ENCODE assay signal across 9 cellular contexts in the genomic region with DNA sequence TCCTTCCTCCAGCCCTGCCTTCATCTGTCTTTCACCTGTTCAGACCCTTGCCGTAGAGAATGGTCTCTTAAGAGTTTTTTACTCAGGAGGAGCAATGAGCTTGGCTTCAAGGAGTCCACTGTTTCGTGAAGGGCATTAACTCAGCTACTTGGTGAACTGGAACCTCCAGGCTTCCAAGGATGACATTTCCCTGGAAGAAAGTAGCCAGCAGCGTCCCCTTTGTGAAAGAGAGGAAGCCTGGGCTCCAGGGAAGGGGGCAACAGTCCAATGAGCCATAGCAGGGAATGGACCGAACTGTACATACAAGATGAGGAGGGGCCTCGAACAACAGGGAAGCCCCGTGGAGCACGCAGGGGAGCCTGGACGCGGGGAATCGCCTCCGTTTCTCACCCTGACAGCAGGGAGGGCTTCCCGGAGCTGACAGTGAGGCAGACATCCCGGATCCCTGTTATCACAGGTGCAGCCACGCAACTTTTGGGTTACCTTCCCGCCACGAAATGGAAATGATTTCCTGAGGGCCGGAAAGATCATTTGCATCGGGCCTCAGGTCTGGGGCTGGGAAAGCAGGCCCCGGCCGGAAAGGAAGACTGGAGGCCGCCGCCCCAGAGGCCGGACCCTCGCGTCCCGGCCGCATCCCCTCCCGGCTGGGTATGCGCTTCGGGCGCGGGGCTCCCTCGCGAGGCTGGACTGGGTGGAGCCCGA. TPM values are rescaled to one million over a fixed set of nuclear protein-coding genes. Genes with fewer than 3 reads are reported as not detected.
DNase-seq lines count a peak whose midpoint lies in the region; ATAC-seq and TF ChIP-seq lines count a peak whose summit lies in the region.
"Had no signal": no experiment of that assay in that cellular context is flagged by ENCODE, and none has a peak within 500 bp of the region (broad histone marks: within the 10 kb centered on the region; RNA-seq: fewer than 3 reads in every experiment).

No MANE protein-coding gene starts in this region.

- intact Hi-C loops in psoas muscle (cut with DNase I), result loop anchor here (10.0 kb wide), 1 partner anchor 59 kb away; no protein-coding TSS in a partner anchor

- TF ChIP-seq CTCF in GM10248 (IDR thresholded peaks at IDR 0.05; ENCODE audit: control extremely low read depth, extremely low read depth, low read depth, missing control alignments) (peak; percentile 7), RWPE2 (IDR thresholded peaks at IDR 0.05; ENCODE audit: poor library complexity, severe bottlenecking) (no peak), foreskin keratinocyte (conservative IDR thresholded peaks at IDR 0.05) (no peak), psoas muscle (IDR thresholded peaks at IDR 0.05) (no peak)

- POLR2A ChIA-PET in GM10248 (lab: Yijun Ruan, JAX), result no interaction called here

- 14 to 16% (median 16%) methylated on average over 32 to 35 of the region's 35 CpGs for WGBS in psoas muscle, 3 donors

- DNase-seq in GM10248 (ENCODE audit: extremely low spot score), result no peak
- no peak for DNase-seq in RWPE2 (ENCODE audit: low spot score)
- peak in 1 of 2 donors; percentile 20 for DNase-seq in foreskin keratinocyte
- DNase-seq in psoas muscle, result no peak
- no peak for DNase-seq in HPDE6-E6E7 (ENCODE audit: extremely low spot score)
- DNase-seq in NCI-H146 treated with DMSO at 0.1 percent for 48 hours (lab: John Stamatoyannopoulos, UW; ENCODE audit: unreplicated experiment), result no peak

- H3K36me3 ChIP-seq in RWPE2 (ENCODE audit: low read depth) (peaks cover 28% of the 10 kb centered on the region), psoas muscle (ENCODE audit: insufficient read depth in 1 of 2, low read depth in 1 of 2) (no peaks in the 10 kb centered on the region)

- no peaks in the 10 kb centered on the region for H3K9me3 ChIP-seq in RWPE2 (ENCODE audit: severe bottlenecking)
- no peaks in the 10 kb centered on the region for H3K9me3 ChIP-seq in psoas muscle

- H3K27me3 ChIP-seq in RWPE2 (ENCODE audit: insufficient read depth, poor library complexity, severe bottlenecking), result no peaks in the 10 kb centered on the region
- H3K27me3 ChIP-seq in foreskin keratinocyte, result no peaks in the 10 kb centered on the region
- H3K27me3 ChIP-seq in psoas muscle (ENCODE audit: insufficient read depth in 3 of 3, low read length in 2 of 3), result peaks cover 0 to 51% (median 22%) of the 10 kb centered on the region in 3 donors

- H3K4me1 ChIP-seq in RWPE2 (ENCODE audit: insufficient read depth, poor library complexity, severe bottlenecking), result peaks cover 23% of the 10 kb centered on the region
- H3K4me1 ChIP-seq in foreskin keratinocyte, result peaks cover 24% of the 10 kb centered on the region
- peaks cover 8% of the 10 kb centered on the region for H3K4me1 ChIP-seq in psoas muscle

- ATAC-seq in RWPE2 (ENCODE audit: low read depth) (no peak), foreskin keratinocyte (no peak), psoas muscle (no peak), HG02623 (IDR thresholded peaks at IDR 0.05; ENCODE audit: unreplicated experiment) (no peak), HG02678 (IDR thresholded peaks at IDR 0.05; ENCODE audit: unreplicated experiment) (no peak)

- CTCF ChIA-PET in GM10248 (lab: Yijun Ruan, JAX), result interaction anchor here (0.8 to 1.2 kb wide), 4 partner anchors 15 to 67 kb away, joined by 3 to 4 read pairs (median 4); partner anchors contain the start of genes PPP1R14D and VPS18

- H3K27ac ChIP-seq in RWPE2 (ENCODE audit: poor library complexity, severe bottlenecking) (peak overlapping the region; percentile 90), foreskin keratinocyte (peak overlapping the region; percentile 83), psoas muscle (no peak overlapping the region)

- peak overlapping the region; percentile 61 for H3K4me3 ChIP-seq in RWPE2 (ENCODE audit: severe bottlenecking)
- H3K4me3 ChIP-seq in psoas muscle, result peak overlapping the region; percentile 58

RNA-seq across cellular contexts. Expression of gene SPINT1, which starts 0.5 kb away (rescaled TPM):
- 107 and 121 TPM in 2 replicates for total RNA-seq in foreskin keratinocyte
- polyA plus RNA-seq in foreskin keratinocyte, result 112 and 117 TPM in 2 replicates
- under 1 TPM; 0.19 to 0.54 (median 0.24) TPM for total RNA-seq in psoas muscle
- under 1 TPM; 0.03 to 0.19 (median 0.17) TPM for polyA plus RNA-seq in psoas muscle

RNA-seq across cellular contexts. Expression of gene PPP1R14D, which starts 14.8 kb away (rescaled TPM):
- not detected in 2 replicates for total RNA-seq in foreskin keratinocyte
- not detected in 2 replicates for polyA plus RNA-seq in foreskin keratinocyte
- total RNA-seq in psoas muscle, result not detected
- polyA plus RNA-seq in psoas muscle, result not detected
- total RNA-seq: HT1080 had no signal

RNA-seq across cellular contexts. Expression of gene RHOV, which starts 30.7 kb away (rescaled TPM):
- total RNA-seq in foreskin keratinocyte (0.17 and 0.18 TPM in 2 replicates), psoas muscle (not detected)
- polyA plus RNA-seq in foreskin keratinocyte (0.37 and 0.55 TPM in 2 replicates), psoas muscle (under 1 TPM in 2 of 3 donors, not detected in 1; 0.10 to 0.23 TPM)

RNA-seq across cellular contexts. Expression of gene DNAJC17, which starts 36.1 kb away (rescaled TPM):
- total RNA-seq in foreskin keratinocyte, result 46.6 and 54.4 TPM in 2 replicates
- polyA plus RNA-seq in foreskin keratinocyte, result 51.3 and 59.3 TPM in 2 replicates
- total RNA-seq in psoas muscle, result 10 to 100 TPM in 3 of 4 donors, 1 to 10 TPM in 1; 8.9 to 18.5 (median 13.0) TPM
- polyA plus RNA-seq in psoas muscle, result 10 to 100 TPM; 16.6 to 32.4 (median 32.0) TPM

RNA-seq across cellular contexts. Expression of gene ZFYVE19, which starts 36.4 kb away (rescaled TPM):
- total RNA-seq in foreskin keratinocyte (26.8 and 29.7 TPM in 2 replicates), psoas muscle (10 to 100 TPM in 2 of 4 donors, 1 to 10 TPM in 2; 9.1 to 12.4 (median 10.8) TPM)
- polyA plus RNA-seq in foreskin keratinocyte (31.9 and 34.5 TPM in 2 replicates), psoas muscle (10 to 100 TPM; 16.9 to 31.5 (median 25.4) TPM)

Comparison
In these comparisons a context has a peak if more than half of its experiments do, and no peak if none do; other contexts are left out.
1. RNA of gene SPINT1, which starts 0.5 kb away (total RNA-seq): 107 to 121 TPM in foreskin keratinocyte; 0.19 to 0.54 TPM in psoas muscle; every median in the first group is over 10 times any median in the second.